ENCODE assay signal across 13 cellular contexts in genomic region chr1:19433610-19433999, GRCh38. TPM values are rescaled to one million over a fixed set of nuclear protein-coding genes. Genes with fewer than 3 reads are reported as not detected.
A peak's percentile ranks its signal among the peaks of the same experiment; 100 is the strongest.
DNase-seq lines count a peak whose midpoint lies in the region; ATAC-seq and TF ChIP-seq lines count a peak whose summit lies in the region.
"Had no signal": no experiment of that assay in that cellular context is flagged by ENCODE, and none has a peak within 500 bp of the region (broad histone marks: within the 10 kb centered on the region; RNA-seq: fewer than 3 reads in every experiment).

No MANE protein-coding gene starts in this region.

- POLR2A ChIA-PET in A673 (lab: Charles Lee; ENCODE audit: low non-redundant PET) = interaction anchor here (0.6 to 0.7 kb wide), 2 partner anchors 13 to 73 kb away, joined by 5 to 7 read pairs; no protein-coding TSS in a partner anchor
- POLR2A ChIA-PET in Panc1 (lab: Charles Lee) = interaction anchor here (0.6 to 0.8 kb wide), 2 partner anchors 9 to 27 kb away, joined by 3 to 13 read pairs; no protein-coding TSS in a partner anchor

- CTCF ChIA-PET in A673 (lab: Charles Lee) (no interaction called here), Panc1 (lab: Charles Lee) (interaction anchor here (0.6 kb wide), 1 partner anchor 172 kb away, joined by 3 read pairs; no protein-coding TSS in a partner anchor)

- DNase-seq in A673 (ENCODE audit: low spot score) (no peak), Panc1 (ENCODE audit: low read depth, low spot score) (no peak), esophagus muscularis mucosa (ENCODE audit: extremely low spot score) (no peak), psoas muscle (no peak), NCI-H2196 treated with DMSO at 0.1 percent for 48 hours (lab: John Stamatoyannopoulos, UW; ENCODE audit: unreplicated experiment) (no peak), GF-D8 (lab: John Stamatoyannopoulos, UW) (no peak), BE2C (no peak)
- DNase-seq: activated effector memory CD4-positive, alpha-beta T cell treated with anti-CD3 and anti-CD28 coated beads, Interleukin-2, amount 50 U/mL, for 16 hours; cortex of kidney; left lung; NCI-H1092 had no signal

- in situ Hi-C loops in Panc1 (cut with HindIII; ENCODE audit: low pct_unique_long_range_greater_than_20kb, low sequenced_read_pairs) = no loop called here

- intact Hi-C loops in A673 (cut with micrococcal nuclease; ENCODE audit: unreplicated experiment) = no loop called here
- intact Hi-C loops in Panc1 (cut with micrococcal nuclease; ENCODE audit: unreplicated experiment) = no loop called here
- intact Hi-C loops in esophagus muscularis mucosa (cut with DNase I) = no loop called here
- intact Hi-C loops in psoas muscle (cut with DNase I) = loop anchor here in 1 of 2 donors (10.0 kb wide), 1 partner anchor 51 kb away; the partner anchor contains the start of gene CAPZB

- no peak for ATAC-seq in Panc1
- peak; percentile 67 to 77 (median 75) for ATAC-seq in psoas muscle
- ATAC-seq in HG03095 (IDR thresholded peaks at IDR 0.05; ENCODE audit: unreplicated experiment) = no peak
- ATAC-seq: left lung had no signal

- BruUV-seq in A673 (replicated peaks; lab: Mats Ljungman, UMichigan) = no TSS peak
- TSS peak; percentile 2 for BruUV-seq in Panc1 (replicated peaks; lab: Mats Ljungman, UMichigan)

- H3K9me3 ChIP-seq in A673 (ENCODE audit: low read depth, low read length, poor library complexity, severe bottlenecking) (no peaks in the 10 kb centered on the region), Panc1 (ENCODE audit: control insufficient read depth, insufficient read depth, low read depth, low read length) (no peaks in the 10 kb centered on the region), esophagus muscularis mucosa (no peaks in the 10 kb centered on the region), psoas muscle (no peaks in the 10 kb centered on the region), BE2C (no peaks in the 10 kb centered on the region)
- H3K9me3 ChIP-seq: left lung, SJCRH30 had no signal

- TF ChIP-seq EP300 in esophagus muscularis mucosa (IDR thresholded peaks at IDR 0.05) = no peak

- no peak for TF ChIP-seq CTCF in A673 (conservative IDR thresholded peaks at IDR 0.05; ENCODE audit: low read depth, low read length)
- TF ChIP-seq CTCF in Panc1 (IDR thresholded peaks at IDR 0.05) = no peak
- no peak for TF ChIP-seq CTCF in esophagus muscularis mucosa (IDR thresholded peaks at IDR 0.05)
- no peak for TF ChIP-seq CTCF in psoas muscle (IDR thresholded peaks at IDR 0.05)
- no peak for TF ChIP-seq CTCF in BE2C (IDR thresholded peaks at IDR 0.05; ENCODE audit: low read depth, low read length)

- peak overlapping the region; percentile 2 for H3K27ac ChIP-seq in A673 (ENCODE audit: low read depth, low read length, poor library complexity, severe bottlenecking)
- H3K27ac ChIP-seq in Panc1 (ENCODE audit: low read length) = peak overlapping the region; percentile 53
- peak overlapping the region; percentile 88 to 97 (median 92) for H3K27ac ChIP-seq in esophagus muscularis mucosa (replicated peaks in 1 of 4)
- H3K27ac ChIP-seq in psoas muscle = peak overlapping the region; percentile 79
- H3K27ac ChIP-seq: SJCRH30 had no signal

- H3K4me3 ChIP-seq in A673 (ENCODE audit: low read depth, low read length, poor library complexity, severe bottlenecking) (no peak overlapping the region), Panc1 (ENCODE audit: low read depth in 2 of 2, low read length in 2 of 2) (no peak overlapping the region), esophagus muscularis mucosa (no peak overlapping the region), psoas muscle (peak overlapping the region; percentile 23), BE2C (ENCODE audit: low read depth, low read length) (no peak overlapping the region)
- H3K4me3 ChIP-seq: left lung, SJCRH30 had no signal

- H3K36me3 ChIP-seq in A673 (ENCODE audit: insufficient read depth, low read length, poor library complexity, severe bottlenecking) = no peaks in the 10 kb centered on the region
- H3K36me3 ChIP-seq in Panc1 (ENCODE audit: control insufficient read depth, insufficient read depth, low read length) = 0 out of 2 replicates have a peak, but pooled peaks cover 9% of the 10 kb centered on the region
- no peaks in the 10 kb centered on the region for H3K36me3 ChIP-seq in esophagus muscularis mucosa
- no peaks in the 10 kb centered on the region for H3K36me3 ChIP-seq in psoas muscle (ENCODE audit: insufficient read depth in 1 of 2, low read depth in 1 of 2)
- H3K36me3 ChIP-seq in BE2C = no peaks in the 10 kb centered on the region

- H3K4me1 ChIP-seq in A673 (ENCODE audit: insufficient read depth, low read length, poor library complexity, severe bottlenecking) = peaks cover 89% of the 10 kb centered on the region
- peaks cover 86% of the 10 kb centered on the region for H3K4me1 ChIP-seq in Panc1 (ENCODE audit: control insufficient read depth, insufficient read depth, low read length)
- peaks cover 93 to 100% (median 100%) of the 10 kb centered on the region in 4 donors for H3K4me1 ChIP-seq in esophagus muscularis mucosa
- H3K4me1 ChIP-seq in psoas muscle = peaks cover 96% of the 10 kb centered on the region
- no peaks in the 10 kb centered on the region; the same call in none of the 2 replicates for H3K4me1 ChIP-seq in BE2C

- TF ChIP-seq POLR2A in esophagus muscularis mucosa (IDR thresholded peaks at IDR 0.05; ENCODE audit: low read depth) = no peak

- 47% methylated on average over 3 of the region's 3 CpGs for WGBS in esophagus muscularis mucosa
- WGBS in psoas muscle, 3 donors = 31 to 48% (median 34%) methylated on average over 3 of the region's 3 CpGs

- H3K27me3 ChIP-seq in A673 (replicated peaks; ENCODE audit: insufficient read depth, low read depth, low read length, poor library complexity) (no peaks in the 10 kb centered on the region), Panc1 (ENCODE audit: control insufficient read depth, insufficient read depth, low read length) (no peaks in the 10 kb centered on the region), esophagus muscularis mucosa (no peaks in the 10 kb centered on the region), psoas muscle (ENCODE audit: insufficient read depth in 3 of 3, low read length in 2 of 3) (no peaks in the 10 kb centered on the region), BE2C (no peaks in the 10 kb centered on the region)
- H3K27me3 ChIP-seq: left lung, SJCRH30 had no signal

RNA-seq across cellular contexts. Expression of gene CAPZB, which starts 51.7 kb away (rescaled TPM):
- total RNA-seq in A673 (2021) (206 and 214 TPM in 2 replicates), Panc1 (2021; ENCODE audit: unreplicated experiment) (491 TPM), esophagus muscularis mucosa (100 to 1,000 TPM; 186 to 261 (median 203) TPM), psoas muscle (100 to 1,000 TPM; 207 to 284 (median 232) TPM)
- polyA plus RNA-seq in Panc1 (2012; ENCODE audit: insufficient read length) = 494 TPM
- 100 to 1,000 TPM; 179 to 261 (median 206) TPM for polyA plus RNA-seq in psoas muscle
- 161 TPM for polyA plus RNA-seq in BE2C (2012; ENCODE audit: insufficient read depth, insufficient read length, low read depth)

Comparison
In these comparisons a context has a peak if more than half of its experiments do, and no peak if none do; other contexts are left out.
1. H3K27ac ChIP-seq: peak in every context shown above with its lines; median percentile 92 in esophagus muscularis mucosa; 79 in psoas muscle; 53 in Panc1; 2 in A673.
2. ATAC-seq: peak in psoas muscle (4 of 4); none in Panc1 (single experiment) and HG03095 (single experiment).